In the genomic region with DNA sequence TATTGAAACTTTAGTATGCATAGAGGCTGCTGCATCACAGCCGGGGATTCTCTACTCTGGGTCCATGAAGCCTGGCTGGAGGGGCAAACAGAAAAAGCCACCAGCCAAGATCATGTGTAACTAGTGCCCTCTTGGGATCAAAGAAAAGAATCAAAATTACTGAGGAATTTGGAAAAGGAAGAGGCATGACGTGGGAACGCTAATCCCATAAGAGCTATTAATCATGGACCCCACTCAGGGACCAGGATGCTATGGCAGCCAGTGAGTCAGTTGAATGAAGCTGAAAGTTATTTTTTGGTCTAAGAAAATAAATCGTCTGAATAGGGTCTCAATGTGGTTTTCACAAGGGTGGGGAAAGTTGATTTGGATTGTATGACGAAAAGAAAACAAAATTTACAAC, we compare ENCODE assay signal across 10 cellular contexts.
DNase-seq lines count a peak whose midpoint lies in the region; ATAC-seq and TF ChIP-seq lines count a peak whose summit lies in the region.
"Had no signal": no experiment of that assay in that cellular context is flagged by ENCODE, and none has a peak within 500 bp of the region (broad histone marks: within the 10 kb centered on the region; RNA-seq: fewer than 3 reads in every experiment).

No MANE protein-coding gene starts in this region.

- WGBS in testis, 2 donors, result 43 to 48% methylated on average over 5 of the region's 5 CpGs

- TF ChIP-seq CTCF in fibroblast of villous mesenchyme (IDR thresholded peaks at IDR 0.05; ENCODE audit: insufficient read depth, low read depth, low read length) (peak; percentile 14), testis (IDR thresholded peaks at IDR 0.05) (no peak)

- no peak overlapping the region for H3K27ac ChIP-seq in testis

- DNase-seq in SHP77 (lab: John Stamatoyannopoulos, UW), result peak; percentile 42 to 44
- no peak for DNase-seq in SHP77 treated with DMSO at 0.1 percent for 48 hours (lab: John Stamatoyannopoulos, UW)
- peak; percentile 35 for DNase-seq in RPMI7951 (ENCODE audit: low read depth)
- DNase-seq in fibroblast of villous mesenchyme (ENCODE audit: low read depth), result peak; percentile 41
- DNase-seq in testis, result peak; percentile 19
- DNase-seq in activated effector memory CD4-positive, alpha-beta T cell treated with Interleukin-2 at 50 U/mL for 16 hours, result no peak
- no peak for DNase-seq in stimulated activated CD4-positive, alpha-beta T cell treated with anti-CD3 and anti-CD28 coated beads, Interleukin-2, amount 100 ng/mL, for 48 hours
- DNase-seq: activated gamma-delta T cell treated with Interleukin-2 at 50 U/mL for 16 hours; CD4-positive, alpha-beta memory T cell had no signal

- H3K4me1 ChIP-seq in testis, result no peaks in the 10 kb centered on the region

- H3K27me3 ChIP-seq in testis, result no peaks in the 10 kb centered on the region

- intact Hi-C loops in testis (cut with DNase I; ENCODE audit: low total_unique reads), result no loop called here

- H3K4me3 ChIP-seq in fibroblast of villous mesenchyme (ENCODE audit: low read depth, low read length), result no peak overlapping the region
- no peak overlapping the region for H3K4me3 ChIP-seq in testis

- TF ChIP-seq POLR2A in testis (IDR thresholded peaks at IDR 0.05), result no peak

- no peaks in the 10 kb centered on the region for H3K9me3 ChIP-seq in testis

- ATAC-seq in GM18858 (IDR thresholded peaks at IDR 0.05; ENCODE audit: unreplicated experiment), result no peak

- H3K36me3 ChIP-seq in testis (ENCODE audit: low read depth, missing control alignments), result no peaks in the 10 kb centered on the region

Comparison
In these comparisons a context has a peak if more than half of its experiments do, and no peak if none do; other contexts are left out.
1. DNase-seq: peak in SHP77 (2 of 2), RPMI7951 (single experiment), fibroblast of villous mesenchyme (single experiment) and testis (single experiment); none in SHP77 treated with DMSO at 0.1 percent for 48 hours (single experiment), activated effector memory CD4-positive, alpha-beta T cell treated with Interleukin-2 at 50 U/mL for 16 hours (single experiment) and stimulated activated CD4-positive, alpha-beta T cell treated with anti-CD3 and anti-CD28 coated beads, Interleukin-2, amount 100 ng/mL, for 48 hours (0 of 2).